12 cellular contexts compared by ENCODE assay signal in genomic region chr2:60535392-60536312, GRCh38. TPM values are rescaled to one million over a fixed set of nuclear protein-coding genes. Genes with fewer than 3 reads are reported as not detected.
DNase-seq lines count a peak whose midpoint lies in the region; ATAC-seq and TF ChIP-seq lines count a peak whose summit lies in the region.
"Had no signal": no experiment of that assay in that cellular context is flagged by ENCODE, and none has a peak within 500 bp of the region (broad histone marks: within the 10 kb centered on the region; RNA-seq: fewer than 3 reads in every experiment).

No MANE protein-coding gene starts in this region.

- intact Hi-C loops in sigmoid colon (cut with DNase I): no loop called here

- TF ChIP-seq POLR2A in sigmoid colon (IDR thresholded peaks at IDR 0.05): no peak

- POLR2A ChIA-PET in HEK293 (lab: Yijun Ruan, JAX): no interaction called here

- no peak for TF ChIP-seq EP300 in sigmoid colon (IDR thresholded peaks at IDR 0.05)

- H3K27ac ChIP-seq in HEK293 (ENCODE audit: extremely low read depth, low read depth, low read length) (no peak overlapping the region), sigmoid colon (peak overlapping the region in 3 of 4 donors; percentile 69 to 75 (median 70))

- TF ChIP-seq CTCF in HEK293 (tag by site-specific recombination; IDR thresholded peaks at IDR 0.05) (no peak), sigmoid colon (IDR thresholded peaks at IDR 0.05) (no peak)

- H3K9me3 ChIP-seq in HEK293 (ENCODE audit: control insufficient read depth, insufficient read depth, low read depth, low read length) (no peaks in the 10 kb centered on the region), sigmoid colon (no peaks in the 10 kb centered on the region)

- no peaks in the 10 kb centered on the region for H3K27me3 ChIP-seq in sigmoid colon

- DNase-seq in sigmoid colon (no peak), NCI-H1092 treated with DMSO at 0.1 percent for 48 hours (lab: John Stamatoyannopoulos, UW) (no peak), NCI-H2196 treated with DMSO at 0.1 percent for 48 hours (lab: John Stamatoyannopoulos, UW; ENCODE audit: unreplicated experiment) (no peak), mucosa of gallbladder (ENCODE audit: low spot score) (no peak)
- DNase-seq in activated CD8-positive, alpha-beta memory T cell treated with anti-CD3 and anti-CD28 coated beads, Interleukin-2, amount 50 U/mL, for 4 hours: no peak
- DNase-seq: activated T-cell treated with anti-CD3 and anti-CD28 coated beads, Interleukin-2, amount 50 U/mL, for 24 hours; NCI-H446; occipital lobe; SW 1271 had no signal

- 61 to 72% methylated on average over 14 of the region's 14 CpGs for WGBS in sigmoid colon, 2 donors

- CTCF ChIA-PET in HEK293 (lab: Yijun Ruan, JAX): interaction anchor here (0.7 to 0.9 kb wide), 3 partner anchors 12 to 383 kb away, joined by 3 to 6 read pairs (median 3); no protein-coding TSS in a partner anchor

- H3K4me3 ChIP-seq in HEK293 (ENCODE audit: low read depth, low read length) (no peak overlapping the region), sigmoid colon (no peak overlapping the region)

- H3K4me1 ChIP-seq in HEK293 (ENCODE audit: control insufficient read depth, insufficient read depth, low read length): peaks cover 80% of the 10 kb centered on the region
- peaks cover 0 to 100% (median 83%) of the 10 kb centered on the region in 4 donors for H3K4me1 ChIP-seq in sigmoid colon

- ATAC-seq in GM19035 (IDR thresholded peaks at IDR 0.05; ENCODE audit: unreplicated experiment) (peak; percentile 53), HG03469 (IDR thresholded peaks at IDR 0.05; ENCODE audit: unreplicated experiment) (peak; percentile 65)

- H3K36me3 ChIP-seq in HEK293 (ENCODE audit: control insufficient read depth in 2 of 2, insufficient read depth in 1 of 2, low read length in 2 of 2) (peaks cover 0 to 11% of the 10 kb centered on the region in 2 experiments; a peak in 1 of 3 replicates), sigmoid colon (no peaks in the 10 kb centered on the region)

TF ChIP-seq in HEK293, 187 proteins besides CTCF, POLR2A, EP300 and RAD21:
- TF ChIP-seq PATZ1 (tag by site-specific recombination; IDR thresholded peaks at IDR 0.05) (no peak), PRDM10 (tag by site-specific recombination; IDR thresholded peaks at IDR 0.05) (peak; percentile 23; the same call in 1 of the 2 replicates), ZNF311 (tag by site-specific recombination; IDR thresholded peaks at IDR 0.05; ENCODE audit: borderline replicate concordance) (no peak), PRDM6 (tag by site-specific recombination; IDR thresholded peaks at IDR 0.05) (peak; percentile 94), PRDM4 (tag by site-specific recombination; IDR thresholded peaks at IDR 0.05) (peak; percentile 85), ZBTB17 (tag by site-specific recombination; IDR thresholded peaks at IDR 0.05) (no peak), ZFHX2 (tag by site-specific recombination; conservative IDR thresholded peaks at IDR 0.05) (peak; percentile 35; the same call in 1 of the 2 replicates), EGR2 (tag by site-specific recombination; IDR thresholded peaks at IDR 0.05; ENCODE audit: low read depth) (0 out of 2 replicates have a peak, but pooled peaks have one; percentile 33), ZNF394 (tag by site-specific recombination; IDR thresholded peaks at IDR 0.05; ENCODE audit: borderline replicate concordance) (peak; percentile 42; the same call in 1 of the 2 replicates)

RNA-seq across cellular contexts. Expression of gene BCL11A, which starts 17.8 kb away (rescaled TPM):
- total RNA-seq in sigmoid colon (10 to 100 TPM; 16.3 to 39.6 (median 19.7) TPM), mucosa of gallbladder (21.3 TPM)
- polyA plus RNA-seq in sigmoid colon: 10 to 100 TPM in 1 of 3 donors, 1 to 10 TPM in 2; 3.6 to 14.5 (median 4.4) TPM
